27 cellular contexts compared by ENCODE assay signal in genomic region chr22:26522592-26522991, GRCh38.
"Had no signal": no experiment of that assay in that cellular context is flagged by ENCODE, and none has a peak within 500 bp of the region (broad histone marks: within the 10 kb centered on the region; RNA-seq: fewer than 3 reads in every experiment).

No MANE protein-coding gene starts in this region.

- H3K9me3 Mint-ChIP-seq: activated T-cell treated with anti-CD3 and anti-CD28 coated beads, Interleukin-2, amount 50 U/mL, for 4 hours; activated T-helper 17 cell treated with anti-CD3 and anti-CD28 coated beads, Interleukin-2, amount 50 U/mL, for 72 hours; T-cell had no signal

- H3K4me3 Mint-ChIP-seq: activated CD8-positive, alpha-beta T cell treated with anti-CD3 and anti-CD28 coated beads, Interleukin-2, amount 10 ng/mL, durations not matched to agents 7 days and 5 days; activated T-cell treated with anti-CD3 and anti-CD28 coated beads, Interleukin-2, amount 50 U/mL, for 4 hours; activated T-helper 17 cell treated with anti-CD3 and anti-CD28 coated beads, Interleukin-2, amount 50 U/mL, for 72 hours; T-cell had no signal

- H3K27ac Mint-ChIP-seq: activated CD8-positive, alpha-beta T cell treated with anti-CD3 and anti-CD28 coated beads, Interleukin-2, amount 10 ng/mL, durations not matched to agents 7 days and 5 days; activated T-helper 17 cell treated with anti-CD3 and anti-CD28 coated beads, Interleukin-2, amount 50 U/mL, for 72 hours; T-cell had no signal

- H3K27ac ChIP-seq: brain microvascular endothelial cell, cardiac muscle cell, SK-N-MC, WERI-Rb-1 had no signal

- ATAC-seq: activated CD4-positive, CD25-positive, alpha-beta regulatory T cell treated with anti-CD3 and anti-CD28 coated beads, Interleukin-2, amount 50 U/mL, for 24 hours; activated CD8-positive, alpha-beta T cell treated with anti-CD3 and anti-CD28 coated beads, Interleukin-2, amount 10 ng/mL, durations not matched to agents 7 days and 5 days; activated T-cell treated with anti-CD3 and anti-CD28 coated beads, Interleukin-2, amount 50 U/mL, for 4 hours; activated T-helper 17 cell treated with anti-CD3 and anti-CD28 coated beads, Interleukin-2, amount 50 U/mL, for 72 hours; K562; T-cell had no signal

- H3K4me1 Mint-ChIP-seq: activated T-helper 17 cell treated with anti-CD3 and anti-CD28 coated beads, Interleukin-2, amount 50 U/mL, for 72 hours; T-cell had no signal

- H3K4me3 ChIP-seq: cardiac muscle cell, K562, SK-N-MC had no signal

- H3K36me3 ChIP-seq: cardiac muscle cell, WERI-Rb-1 had no signal

- DNase-seq: activated CD4-positive, alpha-beta T cell treated with anti-CD3 and anti-CD28 coated beads for 4 hours; activated CD4-positive, alpha-beta T cell treated with anti-CD3 and anti-CD28 coated beads, Interleukin-2, amount 50 U/mL, for 4 hours; activated CD8-positive, alpha-beta T cell treated with anti-CD3 and anti-CD28 coated beads, Interleukin-2, amount 10 ng/mL, durations not matched to agents 7 days and 5 days; activated gamma-delta T cell treated with Interleukin-2 at 50 U/mL for 16 hours; activated naive CD4-positive, alpha-beta T cell treated with anti-CD3 and anti-CD28 coated beads, Interleukin-2, amount 50 U/mL, for 16 hours; activated T-cell treated with anti-CD3 and anti-CD28 coated beads, Interleukin-2, amount 50 U/mL, for 4 hours; amygdala; brain microvascular endothelial cell; Karpas-422; MM.1S; NCI-H1105; NCI-H1436; NCI-H1694 treated with DMSO at 0.1 percent for 48 hours; NCI-H2029 treated with DMSO at 0.1 percent for 48 hours; NCI-H345; NCI-H510A; NCI-H526 treated with DMSO at 0.1 percent for 48 hours; NCI-H82; T-cell; T-helper 2 cell; T1000; WERI-Rb-1 had no signal

- H3K27me3 ChIP-seq: brain microvascular endothelial cell, cardiac muscle cell had no signal

- H3K27me3 Mint-ChIP-seq: activated T-helper 17 cell treated with anti-CD3 and anti-CD28 coated beads, Interleukin-2, amount 50 U/mL, for 72 hours; T-cell had no signal
